ENCODE assay signal across 13 cellular contexts in genomic region chr10:24238527-24239247, GRCh38. TPM values are rescaled to one million over a fixed set of nuclear protein-coding genes. Genes with fewer than 3 reads are reported as not detected.
A peak's percentile ranks its signal among the peaks of the same experiment; 100 is the strongest.
DNase-seq lines count a peak whose midpoint lies in the region; ATAC-seq and TF ChIP-seq lines count a peak whose summit lies in the region.
"Had no signal": no experiment of that assay in that cellular context is flagged by ENCODE, and none has a peak within 500 bp of the region (broad histone marks: within the 10 kb centered on the region; RNA-seq: fewer than 3 reads in every experiment).

No MANE protein-coding gene starts in this region.

- intact Hi-C loops in left lung (cut with DNase I), result no loop called here

- ATAC-seq in left lung, result peak; percentile 77
- no peak for ATAC-seq in HG02840 (IDR thresholded peaks at IDR 0.05; ENCODE audit: low FRiP score, unreplicated experiment)
- ATAC-seq in HG03442 (IDR thresholded peaks at IDR 0.05; ENCODE audit: unreplicated experiment), result no peak

- no peaks in the 10 kb centered on the region for H3K36me3 Mint-ChIP-seq in brain

- peak overlapping the region in 1 of 2 donors; percentile 22 for H3K4me3 ChIP-seq in left lung
- H3K4me3 ChIP-seq in smooth muscle cell, result peak overlapping the region; percentile 49

- H3K36me3 ChIP-seq in left lung, result no peaks in the 10 kb centered on the region
- no peaks in the 10 kb centered on the region for H3K36me3 ChIP-seq in smooth muscle cell (ENCODE audit: low read depth)

- WGBS in smooth muscle cell (ENCODE audit: low lambda C conversion rate), result 44% methylated on average over 13 of the region's 13 CpGs

- H2AFZ ChIP-seq in smooth muscle cell (ENCODE audit: low read depth), result no peak overlapping the region

- H3K4me2 ChIP-seq in smooth muscle cell, result peak overlapping the region; percentile 72

- DNase-seq in HT-29 (ENCODE audit: low spot score), result peak; percentile 69
- no peak for DNase-seq in left lung
- DNase-seq in smooth muscle cell (lab: John Stamatoyannopoulos, UW; ENCODE audit: unreplicated experiment), result no peak
- no peak for DNase-seq in NCI-H345 treated with DMSO at 0.1 percent for 48 hours (lab: John Stamatoyannopoulos, UW; ENCODE audit: unreplicated experiment)
- DNase-seq in cerebellum (ENCODE audit: low spot score), result no peak
- DNase-seq: activated CD8-positive, alpha-beta memory T cell treated with anti-CD3 and anti-CD28 coated beads, Interleukin-2, amount 50 U/mL, for 4 hours; aorta; NCI-H1092; stimulated activated CD4-positive, alpha-beta T cell treated with anti-CD3 and anti-CD28 coated beads, Interleukin-15, amount 100 ng/mL, for 24 hours; T1000 had no signal

- no peaks in the 10 kb centered on the region for H3K27me3 Mint-ChIP-seq in brain

- TF ChIP-seq CTCF in brain (conservative IDR thresholded peaks at IDR 0.05), result no peak
- no peak for TF ChIP-seq CTCF in left lung (IDR thresholded peaks at IDR 0.05)
- TF ChIP-seq CTCF in smooth muscle cell (IDR thresholded peaks at IDR 0.05; ENCODE audit: borderline replicate concordance, insufficient read depth, poor library complexity, severe bottlenecking), result no peak

- no peaks in the 10 kb centered on the region for H4K20me1 ChIP-seq in smooth muscle cell (ENCODE audit: low read depth)

- H3K4me3 Mint-ChIP-seq in brain, result peak overlapping the region; percentile 63 to 84 (median 69)

- no peaks in the 10 kb centered on the region for H3K9me3 Mint-ChIP-seq in brain

- H3K27ac ChIP-seq in left lung (peak overlapping the region; percentile 67 to 73), smooth muscle cell (ENCODE audit: low read depth) (peak overlapping the region; percentile 93)

- peaks cover 14% of the 10 kb centered on the region for H3K79me2 ChIP-seq in smooth muscle cell (ENCODE audit: low read depth)

- H3K4me1 Mint-ChIP-seq in brain, result peaks cover 57% of the 10 kb centered on the region

- H3F3A ChIP-seq in smooth muscle cell (ENCODE audit: low read depth), result no peaks in the 10 kb centered on the region

- H3K9me3 ChIP-seq in left lung (no peaks in the 10 kb centered on the region), smooth muscle cell (replicated peaks; ENCODE audit: low read depth) (no peaks in the 10 kb centered on the region)

- H3K4me1 ChIP-seq in left lung, result peaks cover 0 to 15% of the 10 kb centered on the region in 2 donors
- H3K4me1 ChIP-seq in smooth muscle cell (ENCODE audit: low read depth), result peaks cover 29% of the 10 kb centered on the region

- H3K27me3 ChIP-seq in left lung (no peaks in the 10 kb centered on the region), smooth muscle cell (ENCODE audit: low read depth) (no peaks in the 10 kb centered on the region)

- H3K9ac ChIP-seq in smooth muscle cell (ENCODE audit: low read depth), result peak overlapping the region; percentile 80

- peak overlapping the region; percentile 37 to 93 (median 60) for H3K27ac Mint-ChIP-seq in brain

RNA-seq across cellular contexts. Expression of gene KIAA1217, which starts 29.7 kb away (rescaled TPM):
- 9.4 and 9.6 TPM in 2 replicates for total RNA-seq in HT-29 (2014; rRNA removed; shearing (Covaris generic))
- polyA plus RNA-seq in brain (ENCODE audit: insufficient read depth, low read depth, low replicate concordance) (1.7 TPM), smooth muscle cell (43.3 and 69.4 TPM in 2 replicates)
- total RNA-seq in left lung (10 to 100 TPM; 28.3 to 33.6 TPM), smooth muscle cell (52.3 and 68.8 TPM in 2 replicates), cerebellum (5.6 TPM)
